8 cellular contexts compared by ENCODE assay signal in genomic region chr19:5578094-5578846, GRCh38. TPM values are rescaled to one million over a fixed set of nuclear protein-coding genes. Genes with fewer than 3 reads are reported as not detected.
DNase-seq lines count a peak whose midpoint lies in the region; ATAC-seq and TF ChIP-seq lines count a peak whose summit lies in the region.

No MANE protein-coding gene starts in this region.

- POLR2A ChIA-PET in T-cell (lab: Charles Lee), result no interaction called here

- TF ChIP-seq EP300 in sigmoid colon (IDR thresholded peaks at IDR 0.05), result no peak

- H3K27me3 ChIP-seq in left ventricle myocardium inferior (ENCODE audit: low read depth) (no peaks in the 10 kb centered on the region), sigmoid colon (no peaks in the 10 kb centered on the region)

- H3K4me3 ChIP-seq in left ventricle myocardium inferior (peak overlapping the region; percentile 17), sigmoid colon (no peak overlapping the region)

- TF ChIP-seq CTCF in left ventricle myocardium inferior (IDR thresholded peaks at IDR 0.05; ENCODE audit: borderline replicate concordance), result peak; percentile 99
- TF ChIP-seq CTCF in sigmoid colon (IDR thresholded peaks at IDR 0.05), result peak; percentile 80 to 100 (median 94)

- peak; percentile 78 to 85 (median 83) for ATAC-seq in T-cell (replicated peaks in 1 of 4)
- no peak for ATAC-seq in HG03439 (IDR thresholded peaks at IDR 0.05; ENCODE audit: unreplicated experiment)
- no peak for ATAC-seq in HG03139 (IDR thresholded peaks at IDR 0.05; ENCODE audit: unreplicated experiment)

- no peaks in the 10 kb centered on the region for H3K9me3 Mint-ChIP-seq in T-cell

- CTCF ChIA-PET in T-cell (lab: Charles Lee), result interaction anchor here in 1 of 2 donors (0.6 kb wide), 1 partner anchor 56 kb away, joined by 4 read pairs; no protein-coding TSS in a partner anchor

- H3K4me3 Mint-ChIP-seq in T-cell, result peak overlapping the region in 1 of 3 donors; percentile 8

- 17 to 25% methylated on average over 28 of the region's 28 CpGs for WGBS in sigmoid colon, 2 donors

- H3K27ac ChIP-seq in left ventricle myocardium inferior (replicated peaks) (no peak overlapping the region), sigmoid colon (no peak overlapping the region)

- H3K27me3 Mint-ChIP-seq in T-cell, result no peaks in the 10 kb centered on the region

- DNase-seq in DMS153 treated with DMSO at 0.1 percent for 48 hours (lab: John Stamatoyannopoulos, UW; ENCODE audit: unreplicated experiment) (peak; percentile 55), LHCN-M2 (ENCODE audit: low read depth) (peak; percentile 29), T-cell (peak; percentile 11 to 75 (median 61)), left ventricle myocardium inferior (peak; percentile 58), sigmoid colon (peak; percentile 74)
- DNase-seq in activated naive CD8-positive, alpha-beta T cell treated with anti-CD3 and anti-CD28 coated beads, Interleukin-2, amount 50 U/mL, for 16 hours (ENCODE audit: low read depth, low spot score), result peak; percentile 52

- intact Hi-C loops in left ventricle myocardium inferior (cut with micrococcal nuclease), result no loop called here
- intact Hi-C loops in sigmoid colon (cut with DNase I), result loop anchor here (5.0 to 10.0 kb wide), 2 partner anchors 353 to 531 kb away; no protein-coding TSS in a partner anchor

- no peak overlapping the region for H3K27ac Mint-ChIP-seq in T-cell

- peaks cover 7 to 10% (median 9%) of the 10 kb centered on the region in 3 donors for H3K4me1 Mint-ChIP-seq in T-cell

- peaks cover 18% of the 10 kb centered on the region for H3K36me3 ChIP-seq in left ventricle myocardium inferior
- peaks cover 0 to 16% (median 5%) of the 10 kb centered on the region in 4 donors for H3K36me3 ChIP-seq in sigmoid colon

- no peaks in the 10 kb centered on the region for H3K36me3 Mint-ChIP-seq in T-cell

- TF ChIP-seq POLR2A in sigmoid colon (IDR thresholded peaks at IDR 0.05), result no peak

- peaks cover 4% of the 10 kb centered on the region for H3K9me3 ChIP-seq in left ventricle myocardium inferior (replicated peaks)
- H3K9me3 ChIP-seq in sigmoid colon, result no peaks in the 10 kb centered on the region

- H3K4me1 ChIP-seq in left ventricle myocardium inferior, result peaks cover 8% of the 10 kb centered on the region
- H3K4me1 ChIP-seq in sigmoid colon, result peaks cover 0 to 16% (median 6%) of the 10 kb centered on the region in 4 donors

RNA-seq across cellular contexts. Expression of gene TINCR, which starts 10.5 kb away (rescaled TPM):
- 0.06 TPM in 1 of 2 replicates, not detected in the other for total RNA-seq in LHCN-M2 (2014; rRNA removed)
- 0.01 TPM for polyA plus RNA-seq in LHCN-M2 (2012)
- 1 to 10 TPM in 4 of 5 donors, under 1 TPM in 1; 0.66 to 2.7 (median 1.9) TPM for total RNA-seq in T-cell
- total RNA-seq in left ventricle myocardium inferior, result not detected
- under 1 TPM in 3 of 4 donors, not detected in 1; 0.33 to 0.55 (median 0.41) TPM for total RNA-seq in sigmoid colon
- polyA plus RNA-seq in sigmoid colon, result 10 to 100 TPM in 2 of 3 donors, 1 to 10 TPM in 1; 2.8 to 27.5 (median 12.0) TPM

RNA-seq across cellular contexts. Expression of gene SAFB2, which starts 44.3 kb away (rescaled TPM):
- total RNA-seq in LHCN-M2 (2014; rRNA removed), result 17.6 and 23.2 TPM in 2 replicates
- 23.3 TPM for polyA plus RNA-seq in LHCN-M2 (2012)
- total RNA-seq in T-cell, result 100 to 1,000 TPM; 222 to 253 (median 237) TPM
- total RNA-seq in left ventricle myocardium inferior, result 40.5 TPM
- total RNA-seq in sigmoid colon, result 10 to 100 TPM; 22.8 to 80.0 (median 38.1) TPM
- 10 to 100 TPM; 22.2 to 58.8 (median 24.3) TPM for polyA plus RNA-seq in sigmoid colon

RNA-seq across cellular contexts. Expression of gene SAFB, which starts 44.6 kb away (rescaled TPM):
- 21.2 and 45.7 TPM in 2 replicates for total RNA-seq in LHCN-M2 (2014; rRNA removed)
- polyA plus RNA-seq in LHCN-M2 (2012), result 41.9 TPM
- 100 to 1,000 TPM; 164 to 203 (median 195) TPM for total RNA-seq in T-cell
- total RNA-seq in left ventricle myocardium inferior, result 54.6 TPM
- total RNA-seq in sigmoid colon, result 10 to 100 TPM; 48.9 to 75.9 (median 60.4) TPM
- 10 to 100 TPM; 25.7 to 64.1 (median 30.6) TPM for polyA plus RNA-seq in sigmoid colon

Comparison
In these comparisons a context has a peak if more than half of its experiments do, and no peak if none do; other contexts are left out.
1. ATAC-seq: peak in T-cell (4 of 4); none in HG03439 (single experiment) and HG03139 (single experiment).
2. Peak in every context shown above with its lines, with median percentiles within 50 percentile points of each other: DNase-seq.